8 cellular contexts compared by ENCODE assay signal in genomic region chr2:636649-637405, GRCh38. TPM values are rescaled to one million over a fixed set of nuclear protein-coding genes. Genes with fewer than 3 reads are reported as not detected.
A peak's percentile ranks its signal among the peaks of the same experiment; 100 is the strongest.
DNase-seq lines count a peak whose midpoint lies in the region; ATAC-seq and TF ChIP-seq lines count a peak whose summit lies in the region.

No MANE protein-coding gene starts in this region.

- no peak overlapping the region for H3K4me2 ChIP-seq in DOHH2 (ENCODE audit: low read length)

- no peak for ATAC-seq in HG02571 (IDR thresholded peaks at IDR 0.05; ENCODE audit: unreplicated experiment)

- no peaks in the 10 kb centered on the region for H3K9me2 ChIP-seq in DOHH2 (replicated peaks; ENCODE audit: control insufficient read depth, low read length)

- no peaks in the 10 kb centered on the region for H3K9me3 Mint-ChIP-seq in endothelial cell (ENCODE audit: unreplicated experiment)

- peak; percentile 17 to 83 for DNase-seq in HAP-1 (ENCODE audit: low spot score in 2 of 2)
- peak; percentile 2 for DNase-seq in NCI-H226
- peak; percentile 86 for DNase-seq in activated CD8-positive, alpha-beta memory T cell treated with anti-CD3 and anti-CD28 coated beads for 24 hours
- peak; percentile 67 for DNase-seq in endothelial cell (ENCODE audit: low spot score)
- peak; percentile 74 for DNase-seq in mucosa of gallbladder (ENCODE audit: low spot score)
- peak; percentile 30 for DNase-seq in stimulated activated CD8-positive, alpha-beta memory T cell treated with anti-CD3 and anti-CD28 coated beads, Interleukin-7, amount 100 ng/mL, for 24 hours (ENCODE audit: low read depth)

- H3K27me3 ChIP-seq in DOHH2 (ENCODE audit: control insufficient read depth, low read length) (no peaks in the 10 kb centered on the region), HAP-1 (ENCODE audit: low read depth) (no peaks in the 10 kb centered on the region)

- H3K27me3 Mint-ChIP-seq in endothelial cell (ENCODE audit: unreplicated experiment) = peaks cover 2% of the 10 kb centered on the region

- H3K4me3 ChIP-seq in DOHH2 (ENCODE audit: low read length) (no peak overlapping the region), HAP-1 (no peak overlapping the region)

- H3K4me1 ChIP-seq in DOHH2 (ENCODE audit: control insufficient read depth, low read length) (no peaks in the 10 kb centered on the region), HAP-1 (no peaks in the 10 kb centered on the region)

- TF ChIP-seq CTCF in DOHH2 (IDR thresholded peaks at IDR 0.05; ENCODE audit: low read depth, low read length, poor library complexity, severe bottlenecking) = peak; percentile 84
- TF ChIP-seq CTCF in endothelial cell (IDR thresholded peaks at IDR 0.05; ENCODE audit: unreplicated experiment) = peak; percentile 89

- in situ Hi-C loops in HAP-1 (cut with MboI; ENCODE audit: low sequenced_read_pairs) = loop anchor here (10.0 kb wide), 1 partner anchor 102 kb away; no protein-coding TSS in a partner anchor

- no peak overlapping the region for H3K27ac ChIP-seq in DOHH2 (ENCODE audit: low read depth, low read length)

- H3K4me1 Mint-ChIP-seq in endothelial cell (ENCODE audit: unreplicated experiment) = peaks cover 6% of the 10 kb centered on the region

- H3K36me3 ChIP-seq in DOHH2 (ENCODE audit: control insufficient read depth, low read length) (no peaks in the 10 kb centered on the region), HAP-1 (replicated peaks) (no peaks in the 10 kb centered on the region)

- H3F3A ChIP-seq in DOHH2 (ENCODE audit: control insufficient read depth, insufficient read depth) = no peaks in the 10 kb centered on the region

- H3K9me3 ChIP-seq in DOHH2 (ENCODE audit: control insufficient read depth, insufficient read depth, low read length) (no peaks in the 10 kb centered on the region), HAP-1 (no peaks in the 10 kb centered on the region)

- no peaks in the 10 kb centered on the region for H3K79me2 ChIP-seq in DOHH2 (ENCODE audit: control insufficient read depth, low read length)

- H3K4me3 Mint-ChIP-seq in endothelial cell (ENCODE audit: unreplicated experiment) = no peak overlapping the region

- no peaks in the 10 kb centered on the region for H3K36me3 Mint-ChIP-seq in endothelial cell (ENCODE audit: low read depth, unreplicated experiment)

- no peaks in the 10 kb centered on the region for H4K20me1 ChIP-seq in DOHH2 (ENCODE audit: control insufficient read depth, insufficient read depth, low read depth, low read length)

- no peak overlapping the region for H3K27ac Mint-ChIP-seq in endothelial cell (ENCODE audit: unreplicated experiment)

RNA-seq across cellular contexts. Expression of gene TMEM18, which starts 40.4 kb away (rescaled TPM):
- 26.3 TPM for total RNA-seq in endothelial cell (ENCODE audit: unreplicated experiment)
- 18.6 TPM for total RNA-seq in mucosa of gallbladder

Comparison
In these comparisons a context has a peak if more than half of its experiments do, and no peak if none do; other contexts are left out.
1. DNase-seq: peak in every context shown above with its lines; median percentile 86 in activated CD8-positive, alpha-beta memory T cell treated with anti-CD3 and anti-CD28 coated beads for 24 hours; 74 in mucosa of gallbladder; 67 in endothelial cell; 50 in HAP-1; 30 in stimulated activated CD8-positive, alpha-beta memory T cell treated with anti-CD3 and anti-CD28 coated beads, Interleukin-7, amount 100 ng/mL, for 24 hours; 2 in NCI-H226.